In the genomic region with DNA sequence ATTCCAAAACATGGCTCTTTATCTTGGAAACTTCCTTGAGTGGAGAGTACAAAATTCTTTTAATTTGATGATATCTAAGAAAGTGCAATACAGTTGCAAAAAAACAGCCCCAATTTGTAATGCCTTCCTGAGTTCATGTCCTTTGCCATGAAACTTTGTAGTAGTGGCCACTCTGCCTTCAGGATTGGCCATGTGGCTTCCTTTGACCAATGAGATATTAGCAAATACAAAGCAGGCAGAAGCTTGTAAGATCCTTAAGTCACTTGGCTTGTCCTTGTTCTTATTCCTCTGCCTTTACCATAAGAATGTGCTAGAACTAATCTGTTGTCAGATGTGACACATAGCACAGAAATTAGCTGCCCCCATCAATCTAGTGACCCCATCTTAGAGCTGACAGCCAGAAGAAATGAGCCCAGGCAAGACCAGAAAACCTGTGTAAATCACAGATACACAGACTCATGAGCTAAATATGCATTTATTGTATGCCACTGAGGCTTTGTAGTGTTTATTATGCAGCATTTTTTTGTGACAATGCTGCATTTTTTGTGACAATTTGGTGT, we compare ENCODE assay signal across 22 cellular contexts.
DNase-seq lines count a peak whose midpoint lies in the region; ATAC-seq and TF ChIP-seq lines count a peak whose summit lies in the region.
"Had no signal": no experiment of that assay in that cellular context is flagged by ENCODE, and none has a peak within 500 bp of the region (broad histone marks: within the 10 kb centered on the region; RNA-seq: fewer than 3 reads in every experiment).

No MANE protein-coding gene starts in this region.

- 0 out of 3 replicates have a peak, but pooled peaks have one; percentile 10 for ATAC-seq in SK-N-SH treated with all-trans-retinoic acid at 6 μM for 48 hours
- ATAC-seq: natural killer cell; stimulated activated naive B cell treated with anti-CD40 and anti-IgM and Interleukin-4, amounts not matched to agents 10 μg/mL and 1 μg/mL and 100 μg/mL, for 72 hours had no signal

- DNase-seq in NCI-H2227 (lab: John Stamatoyannopoulos, UW; ENCODE audit: unreplicated experiment): peak; percentile 7
- DNase-seq in NCI-H2227 treated with DMSO at 0.1 percent for 48 hours (lab: John Stamatoyannopoulos, UW): no peak
- DNase-seq in hepatic stellate cell (ENCODE audit: low spot score): peak; percentile 7
- DNase-seq in NK-92 treated with Interleukin-12 subunit alpha and Interleukin-12 subunit beta, amount 100 ng/mL, for 24 hours (lab: John Stamatoyannopoulos, UW): no peak
- no peak for DNase-seq in hypothalamus (lab: John Stamatoyannopoulos, UW)
- no peak for DNase-seq in central memory CD4-positive, alpha-beta T cell
- no peak for DNase-seq in NCI-H2081 (lab: John Stamatoyannopoulos, UW)
- DNase-seq: activated CD4-positive, alpha-beta memory T cell treated with anti-CD3 and anti-CD28 coated beads, Interleukin-2, amount 10 ng/mL, durations not matched to agents 7 days and 5 days; activated CD4-positive, CD25-positive, alpha-beta regulatory T cell; activated naive CD8-positive, alpha-beta T cell treated with anti-CD3 and anti-CD28 coated beads, Interleukin-2, amount 10 ng/mL, durations not matched to agents 7 days and 5 days; foreskin melanocyte; KG1; left ventricle myocardium inferior; natural killer cell; NCI-H1436; NCI-H2107; NCI-H526; retina; stimulated activated CD4-positive, alpha-beta T cell treated with anti-CD3 and anti-CD28 coated beads, Interleukin-4, amount 100 ng/mL, for 1 hour; stimulated activated naive B cell treated with anti-CD40 and anti-IgM and Interleukin-4, amounts not matched to agents 10 μg/mL and 1 μg/mL and 100 μg/mL, for 72 hours; T1000 had no signal

TF ChIP-seq in SK-N-SH treated with all-trans-retinoic acid at 6 μM for 48 hours, 23 proteins besides CTCF, POLR2A, EP300 and RAD21:
- TF ChIP-seq RARB (CRISPR knock-in tag; IDR thresholded peaks at IDR 0.05) (no peak), ZFP30 (CRISPR knock-in tag; IDR thresholded peaks at IDR 0.05) (no peak), GLIS3 (CRISPR knock-in tag; IDR thresholded peaks at IDR 0.05) (no peak), ARNTL (CRISPR knock-in tag; IDR thresholded peaks at IDR 0.05; ENCODE audit: borderline replicate concordance, low read depth) (no peak), PPARA (CRISPR knock-in tag; IDR thresholded peaks at IDR 0.05; ENCODE audit: borderline replicate concordance) (no peak), ZNF8 (CRISPR knock-in tag; IDR thresholded peaks at IDR 0.05) (no peak), ZFP3 (CRISPR knock-in tag; IDR thresholded peaks at IDR 0.05) (no peak), OSR1 (CRISPR knock-in tag; IDR thresholded peaks at IDR 0.05) (no peak), SNAI2 (CRISPR knock-in tag; IDR thresholded peaks at IDR 0.05) (no peak)
- TF ChIP-seq, protein P1, sequence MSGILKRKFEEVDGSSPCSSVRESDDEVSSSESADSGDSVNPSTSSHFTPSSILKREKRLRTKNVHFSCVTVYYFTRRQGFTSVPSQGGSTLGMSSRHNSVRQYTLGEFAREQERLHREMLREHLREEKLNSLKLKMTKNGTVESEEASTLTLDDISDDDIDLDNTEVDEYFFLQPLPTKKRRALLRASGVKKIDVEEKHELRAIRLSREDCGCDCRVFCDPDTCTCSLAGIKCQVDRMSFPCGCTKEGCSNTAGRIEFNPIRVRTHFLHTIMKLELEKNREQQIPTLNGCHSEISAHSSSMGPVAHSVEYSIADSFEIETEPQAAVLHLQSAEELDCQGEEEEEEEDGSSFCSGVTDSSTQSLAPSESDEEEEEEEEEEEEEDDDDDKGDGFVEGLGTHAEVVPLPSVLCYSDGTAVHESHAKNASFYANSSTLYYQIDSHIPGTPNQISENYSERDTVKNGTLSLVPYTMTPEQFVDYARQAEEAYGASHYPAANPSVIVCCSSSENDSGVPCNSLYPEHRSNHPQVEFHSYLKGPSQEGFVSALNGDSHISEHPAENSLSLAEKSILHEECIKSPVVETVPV (CRISPR knock-in tag; IDR thresholded peaks at IDR 0.05): no peak
- TF ChIP-seq, protein P2, sequence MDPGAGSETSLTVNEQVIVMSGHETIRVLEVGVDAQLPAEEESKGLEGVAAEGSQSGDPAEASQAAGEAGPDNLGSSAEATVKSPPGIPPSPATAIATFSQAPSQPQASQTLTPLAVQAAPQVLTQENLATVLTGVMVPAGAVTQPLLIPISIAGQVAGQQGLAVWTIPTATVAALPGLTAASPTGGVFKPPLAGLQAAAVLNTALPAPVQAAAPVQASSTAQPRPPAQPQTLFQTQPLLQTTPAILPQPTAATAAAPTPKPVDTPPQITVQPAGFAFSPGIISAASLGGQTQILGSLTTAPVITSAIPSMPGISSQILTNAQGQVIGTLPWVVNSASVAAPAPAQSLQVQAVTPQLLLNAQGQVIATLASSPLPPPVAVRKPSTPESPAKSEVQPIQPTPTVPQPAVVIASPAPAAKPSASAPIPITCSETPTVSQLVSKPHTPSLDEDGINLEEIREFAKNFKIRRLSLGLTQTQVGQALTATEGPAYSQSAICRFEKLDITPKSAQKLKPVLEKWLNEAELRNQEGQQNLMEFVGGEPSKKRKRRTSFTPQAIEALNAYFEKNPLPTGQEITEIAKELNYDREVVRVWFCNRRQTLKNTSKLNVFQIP (CRISPR knock-in tag; IDR thresholded peaks at IDR 0.05; ENCODE audit: borderline replicate concordance, low read depth): no peak

Comparison
In these comparisons a context has a peak if more than half of its experiments do, and no peak if none do; other contexts are left out.
1. DNase-seq: peak in NCI-H2227 (single experiment) and hepatic stellate cell (single experiment); none in NCI-H2227 treated with DMSO at 0.1 percent for 48 hours (single experiment), NK-92 treated with Interleukin-12 subunit alpha and Interleukin-12 subunit beta, amount 100 ng/mL, for 24 hours (single experiment), hypothalamus (0 of 51), central memory CD4-positive, alpha-beta T cell (single experiment) and NCI-H2081 (0 of 2).